1 cellular context compared by ENCODE assay signal in genomic region chr2:183124222-183124956, GRCh38.
TF ChIP-seq lines count a peak whose summit lies in the region.

A gene with protein sequence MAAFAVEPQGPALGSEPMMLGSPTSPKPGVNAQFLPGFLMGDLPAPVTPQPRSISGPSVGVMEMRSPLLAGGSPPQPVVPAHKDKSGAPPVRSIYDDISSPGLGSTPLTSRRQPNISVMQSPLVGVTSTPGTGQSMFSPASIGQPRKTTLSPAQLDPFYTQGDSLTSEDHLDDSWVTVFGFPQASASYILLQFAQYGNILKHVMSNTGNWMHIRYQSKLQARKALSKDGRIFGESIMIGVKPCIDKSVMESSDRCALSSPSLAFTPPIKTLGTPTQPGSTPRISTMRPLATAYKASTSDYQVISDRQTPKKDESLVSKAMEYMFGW (plus strand): TSS chr2:183124443. CDS start chr2:183124458, 15 bp downstream.

TF ChIP-seq in HepG2, 621 proteins besides CTCF, POLR2A, EP300 and RAD21 (continued from another document and continues in another):
- TF ChIP-seq, protein P1, sequence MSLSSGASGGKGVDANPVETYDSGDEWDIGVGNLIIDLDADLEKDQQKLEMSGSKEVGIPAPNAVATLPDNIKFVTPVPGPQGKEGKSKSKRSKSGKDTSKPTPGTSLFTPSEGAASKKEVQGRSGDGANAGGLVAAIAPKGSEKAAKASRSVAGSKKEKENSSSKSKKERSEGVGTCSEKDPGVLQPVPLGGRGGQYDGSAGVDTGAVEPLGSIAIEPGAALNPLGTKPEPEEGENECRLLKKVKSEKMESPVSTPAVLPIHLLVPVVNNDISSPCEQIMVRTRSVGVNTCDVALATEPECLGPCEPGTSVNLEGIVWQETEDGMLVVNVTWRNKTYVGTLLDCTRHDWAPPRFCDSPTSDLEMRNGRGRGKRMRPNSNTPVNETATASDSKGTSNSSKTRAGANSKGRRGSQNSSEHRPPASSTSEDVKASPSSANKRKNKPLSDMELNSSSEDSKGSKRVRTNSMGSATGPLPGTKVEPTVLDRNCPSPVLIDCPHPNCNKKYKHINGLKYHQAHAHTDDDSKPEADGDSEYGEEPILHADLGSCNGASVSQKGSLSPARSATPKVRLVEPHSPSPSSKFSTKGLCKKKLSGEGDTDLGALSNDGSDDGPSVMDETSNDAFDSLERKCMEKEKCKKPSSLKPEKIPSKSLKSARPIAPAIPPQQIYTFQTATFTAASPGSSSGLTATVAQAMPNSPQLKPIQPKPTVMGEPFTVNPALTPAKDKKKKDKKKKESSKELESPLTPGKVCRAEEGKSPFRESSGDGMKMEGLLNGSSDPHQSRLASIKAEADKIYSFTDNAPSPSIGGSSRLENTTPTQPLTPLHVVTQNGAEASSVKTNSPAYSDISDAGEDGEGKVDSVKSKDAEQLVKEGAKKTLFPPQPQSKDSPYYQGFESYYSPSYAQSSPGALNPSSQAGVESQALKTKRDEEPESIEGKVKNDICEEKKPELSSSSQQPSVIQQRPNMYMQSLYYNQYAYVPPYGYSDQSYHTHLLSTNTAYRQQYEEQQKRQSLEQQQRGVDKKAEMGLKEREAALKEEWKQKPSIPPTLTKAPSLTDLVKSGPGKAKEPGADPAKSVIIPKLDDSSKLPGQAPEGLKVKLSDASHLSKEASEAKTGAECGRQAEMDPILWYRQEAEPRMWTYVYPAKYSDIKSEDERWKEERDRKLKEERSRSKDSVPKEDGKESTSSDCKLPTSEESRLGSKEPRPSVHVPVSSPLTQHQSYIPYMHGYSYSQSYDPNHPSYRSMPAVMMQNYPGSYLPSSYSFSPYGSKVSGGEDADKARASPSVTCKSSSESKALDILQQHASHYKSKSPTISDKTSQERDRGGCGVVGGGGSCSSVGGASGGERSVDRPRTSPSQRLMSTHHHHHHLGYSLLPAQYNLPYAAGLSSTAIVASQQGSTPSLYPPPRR (CRISPR knock-in tag; IDR thresholded peaks at IDR 0.05; ENCODE audit: borderline replicate concordance), result peak; percentile 54
- TF ChIP-seq ZNF292 (CRISPR knock-in tag; IDR thresholded peaks at IDR 0.05; ENCODE audit: borderline replicate concordance, low read depth), result no peak; the same call in 1 of the 2 replicates
- TF ChIP-seq TBL1XR1 (IDR thresholded peaks at IDR 0.05; ENCODE audit: borderline replicate concordance, low read length, partially characterized antibody), result peak; percentile 51
- peak; percentile 93 for TF ChIP-seq POLR2AphosphoS5 (IDR thresholded peaks at IDR 0.05; ENCODE audit: low read depth, low read length)
- no peak for TF ChIP-seq DDIT3 (CRISPR knock-in tag; IDR thresholded peaks at IDR 0.05)
- TF ChIP-seq RFX5 (IDR thresholded peaks at IDR 0.05; ENCODE audit: low read depth, low read length), result peak; percentile 43; the same call in 1 of the 2 replicates
- no peak for TF ChIP-seq PHB2 (IDR thresholded peaks at IDR 0.05; ENCODE audit: partially characterized antibody)
- TF ChIP-seq ZNF121 (CRISPR knock-in tag; IDR thresholded peaks at IDR 0.05), result no peak
- no peak for TF ChIP-seq MTA3 (CRISPR knock-in tag; IDR thresholded peaks at IDR 0.05)
- peak; percentile 77 for TF ChIP-seq CREB1 (IDR thresholded peaks at IDR 0.05)
- TF ChIP-seq CREB1 (CRISPR knock-in tag; IDR thresholded peaks at IDR 0.05), result peak; percentile 98
- TF ChIP-seq ZFP62 (CRISPR knock-in tag; IDR thresholded peaks at IDR 0.05), result no peak
- peak; percentile 100 for TF ChIP-seq YY1 (IDR thresholded peaks at IDR 0.05; ENCODE audit: insufficient read depth, insufficient replicate concordance, low read depth, low read length)
- peak; percentile 93; the same call in 1 of the 2 replicates for TF ChIP-seq MYPOP (CRISPR knock-in tag; IDR thresholded peaks at IDR 0.05)
- TF ChIP-seq ZNF550 (CRISPR knock-in tag; IDR thresholded peaks at IDR 0.05; ENCODE audit: borderline replicate concordance), result no peak
- peak; percentile 30; the same call in 1 of the 2 replicates for TF ChIP-seq ZNF766 (CRISPR knock-in tag; IDR thresholded peaks at IDR 0.05; ENCODE audit: borderline replicate concordance)
- TF ChIP-seq, protein P2, sequence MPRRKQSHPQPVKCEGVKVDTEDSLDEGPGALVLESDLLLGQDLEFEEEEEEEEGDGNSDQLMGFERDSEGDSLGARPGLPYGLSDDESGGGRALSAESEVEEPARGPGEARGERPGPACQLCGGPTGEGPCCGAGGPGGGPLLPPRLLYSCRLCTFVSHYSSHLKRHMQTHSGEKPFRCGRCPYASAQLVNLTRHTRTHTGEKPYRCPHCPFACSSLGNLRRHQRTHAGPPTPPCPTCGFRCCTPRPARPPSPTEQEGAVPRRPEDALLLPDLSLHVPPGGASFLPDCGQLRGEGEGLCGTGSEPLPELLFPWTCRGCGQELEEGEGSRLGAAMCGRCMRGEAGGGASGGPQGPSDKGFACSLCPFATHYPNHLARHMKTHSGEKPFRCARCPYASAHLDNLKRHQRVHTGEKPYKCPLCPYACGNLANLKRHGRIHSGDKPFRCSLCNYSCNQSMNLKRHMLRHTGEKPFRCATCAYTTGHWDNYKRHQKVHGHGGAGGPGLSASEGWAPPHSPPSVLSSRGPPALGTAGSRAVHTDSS (CRISPR knock-in tag; conservative IDR thresholded peaks at IDR 0.05), result no peak
- TF ChIP-seq ZNF816 (CRISPR knock-in tag; IDR thresholded peaks at IDR 0.05; ENCODE audit: borderline replicate concordance), result peak; percentile 97
- TF ChIP-seq, protein P3, sequence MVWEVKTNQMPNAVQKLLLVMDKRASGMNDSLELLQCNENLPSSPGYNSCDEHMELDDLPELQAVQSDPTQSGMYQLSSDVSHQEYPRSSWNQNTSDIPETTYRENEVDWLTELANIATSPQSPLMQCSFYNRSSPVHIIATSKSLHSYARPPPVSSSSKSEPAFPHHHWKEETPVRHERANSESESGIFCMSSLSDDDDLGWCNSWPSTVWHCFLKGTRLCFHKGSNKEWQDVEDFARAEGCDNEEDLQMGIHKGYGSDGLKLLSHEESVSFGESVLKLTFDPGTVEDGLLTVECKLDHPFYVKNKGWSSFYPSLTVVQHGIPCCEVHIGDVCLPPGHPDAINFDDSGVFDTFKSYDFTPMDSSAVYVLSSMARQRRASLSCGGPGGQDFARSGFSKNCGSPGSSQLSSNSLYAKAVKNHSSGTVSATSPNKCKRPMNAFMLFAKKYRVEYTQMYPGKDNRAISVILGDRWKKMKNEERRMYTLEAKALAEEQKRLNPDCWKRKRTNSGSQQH (CRISPR knock-in tag; IDR thresholded peaks at IDR 0.05; ENCODE audit: low read depth), result peak; percentile 97
- TF ChIP-seq, protein P4, sequence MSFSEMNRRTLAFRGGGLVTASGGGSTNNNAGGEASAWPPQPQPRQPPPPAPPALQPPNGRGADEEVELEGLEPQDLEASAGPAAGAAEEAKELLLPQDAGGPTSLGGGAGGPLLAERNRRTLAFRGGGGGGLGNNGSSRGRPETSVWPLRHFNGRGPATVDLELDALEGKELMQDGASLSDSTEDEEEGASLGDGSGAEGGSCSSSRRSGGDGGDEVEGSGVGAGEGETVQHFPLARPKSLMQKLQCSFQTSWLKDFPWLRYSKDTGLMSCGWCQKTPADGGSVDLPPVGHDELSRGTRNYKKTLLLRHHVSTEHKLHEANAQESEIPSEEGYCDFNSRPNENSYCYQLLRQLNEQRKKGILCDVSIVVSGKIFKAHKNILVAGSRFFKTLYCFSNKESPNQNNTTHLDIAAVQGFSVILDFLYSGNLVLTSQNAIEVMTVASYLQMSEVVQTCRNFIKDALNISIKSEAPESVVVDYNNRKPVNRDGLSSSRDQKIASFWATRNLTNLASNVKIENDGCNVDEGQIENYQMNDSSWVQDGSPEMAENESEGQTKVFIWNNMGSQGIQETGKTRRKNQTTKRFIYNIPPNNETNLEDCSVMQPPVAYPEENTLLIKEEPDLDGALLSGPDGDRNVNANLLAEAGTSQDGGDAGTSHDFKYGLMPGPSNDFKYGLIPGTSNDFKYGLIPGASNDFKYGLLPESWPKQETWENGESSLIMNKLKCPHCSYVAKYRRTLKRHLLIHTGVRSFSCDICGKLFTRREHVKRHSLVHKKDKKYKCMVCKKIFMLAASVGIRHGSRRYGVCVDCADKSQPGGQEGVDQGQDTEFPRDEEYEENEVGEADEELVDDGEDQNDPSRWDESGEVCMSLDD (CRISPR knock-in tag; IDR thresholded peaks at IDR 0.05; ENCODE audit: borderline replicate concordance), result peak; percentile 83
- peak; percentile 40; the same call in 1 of the 2 replicates for TF ChIP-seq ARNT2 (CRISPR knock-in tag; IDR thresholded peaks at IDR 0.05; ENCODE audit: low read depth)
- TF ChIP-seq RXRA (CRISPR knock-in tag; IDR thresholded peaks at IDR 0.05), result peak; percentile 73; the same call in 1 of the 2 replicates
- TF ChIP-seq ZMYM4 (CRISPR knock-in tag; IDR thresholded peaks at IDR 0.05), result peak; percentile 97
- TF ChIP-seq NCOA2 (CRISPR knock-in tag; IDR thresholded peaks at IDR 0.05), result peak; percentile 13
- TF ChIP-seq AGO1 (IDR thresholded peaks at IDR 0.05; ENCODE audit: low read depth, low read length, poor library complexity, severe bottlenecking), result no peak
- 0 out of 2 replicates have a peak, but pooled peaks have one; percentile 35 for TF ChIP-seq ZBTB3 (CRISPR knock-in tag; IDR thresholded peaks at IDR 0.05; ENCODE audit: borderline replicate concordance, low read depth)
- TF ChIP-seq KAT8 (CRISPR knock-in tag; IDR thresholded peaks at IDR 0.05), result peak; percentile 98
- peak; percentile 28; the same call in 1 of the 2 replicates for TF ChIP-seq EEA1 (CRISPR knock-in tag; IDR thresholded peaks at IDR 0.05; ENCODE audit: borderline replicate concordance)
- TF ChIP-seq HNRNPK (IDR thresholded peaks at IDR 0.05; ENCODE audit: low read depth, low read length, poor library complexity, severe bottlenecking), result no peak
- peak; percentile 79 for TF ChIP-seq ZNF143 (CRISPR knock-in tag; IDR thresholded peaks at IDR 0.05)
- 0 out of 2 replicates have a peak, but pooled peaks have one; percentile 90 for TF ChIP-seq CENPBD1 (CRISPR knock-in tag; IDR thresholded peaks at IDR 0.05; ENCODE audit: borderline replicate concordance, low read depth)
- no peak for TF ChIP-seq ZFP36 (IDR thresholded peaks at IDR 0.05; ENCODE audit: borderline replicate concordance, low read depth, low read length, partially characterized antibody)
- no peak for TF ChIP-seq TOE1 (CRISPR knock-in tag; IDR thresholded peaks at IDR 0.05)
- TF ChIP-seq ARID4A (CRISPR knock-in tag; IDR thresholded peaks at IDR 0.05; ENCODE audit: borderline replicate concordance), result peak; percentile 98
- peak; percentile 94 for TF ChIP-seq ZNF878 (CRISPR knock-in tag; IDR thresholded peaks at IDR 0.05)
- no peak; the same call in 1 of the 2 replicates for TF ChIP-seq ZNF3 (CRISPR knock-in tag; IDR thresholded peaks at IDR 0.05)
- TF ChIP-seq HDAC6 (IDR thresholded peaks at IDR 0.05; ENCODE audit: low read depth, low read length), result no peak
- TF ChIP-seq KLF15 (CRISPR knock-in tag; IDR thresholded peaks at IDR 0.05; ENCODE audit: borderline replicate concordance), result no peak
- TF ChIP-seq, protein P5, sequence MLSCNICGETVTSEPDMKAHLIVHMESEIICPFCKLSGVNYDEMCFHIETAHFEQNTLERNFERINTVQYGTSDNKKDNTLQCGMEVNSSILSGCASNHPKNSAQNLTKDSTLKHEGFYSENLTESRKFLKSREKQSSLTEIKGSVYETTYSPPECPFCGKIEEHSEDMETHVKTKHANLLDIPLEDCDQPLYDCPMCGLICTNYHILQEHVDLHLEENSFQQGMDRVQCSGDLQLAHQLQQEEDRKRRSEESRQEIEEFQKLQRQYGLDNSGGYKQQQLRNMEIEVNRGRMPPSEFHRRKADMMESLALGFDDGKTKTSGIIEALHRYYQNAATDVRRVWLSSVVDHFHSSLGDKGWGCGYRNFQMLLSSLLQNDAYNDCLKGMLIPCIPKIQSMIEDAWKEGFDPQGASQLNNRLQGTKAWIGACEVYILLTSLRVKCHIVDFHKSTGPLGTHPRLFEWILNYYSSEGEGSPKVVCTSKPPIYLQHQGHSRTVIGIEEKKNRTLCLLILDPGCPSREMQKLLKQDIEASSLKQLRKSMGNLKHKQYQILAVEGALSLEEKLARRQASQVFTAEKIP (CRISPR knock-in tag; IDR thresholded peaks at IDR 0.05; ENCODE audit: borderline replicate concordance), result no peak
- peak; percentile 92 for TF ChIP-seq TGIF2 (CRISPR knock-in tag; IDR thresholded peaks at IDR 0.05)
